Comparison of ENCODE assay signal across 30 cellular contexts in genomic region chr17:74277935-74278334, GRCh38. TPM values are rescaled to one million over a fixed set of nuclear protein-coding genes. Genes with fewer than 3 reads are reported as not detected.
DNase-seq lines count a peak whose midpoint lies in the region; ATAC-seq and TF ChIP-seq lines count a peak whose summit lies in the region.
"Had no signal": no experiment of that assay in that cellular context is flagged by ENCODE, and none has a peak within 500 bp of the region (broad histone marks: within the 10 kb centered on the region; RNA-seq: fewer than 3 reads in every experiment).

No MANE protein-coding gene starts in this region.

- CTCF ChIA-PET in CD4-positive, alpha-beta memory T cell (lab: Charles Lee; ENCODE audit: partially characterized antibody): interaction anchor here (12.2 kb wide), 1 partner anchor 19 kb away, joined by 205 read pairs; no protein-coding TSS in a partner anchor

- H3K4me3 Mint-ChIP-seq in activated T-cell treated with anti-CD3 and anti-CD28 coated beads, Interleukin-2, amount 50 U/mL, for 24 hours: no peak overlapping the region
- no peak overlapping the region for H3K4me3 Mint-ChIP-seq in activated T-cell treated with anti-CD3 and anti-CD28 coated beads, Interleukin-2, amount 50 U/mL, for 4 hours
- no peak overlapping the region for H3K4me3 Mint-ChIP-seq in CD4-positive, alpha-beta memory T cell
- H3K4me3 Mint-ChIP-seq in activated T-helper 17 cell treated with anti-CD3 and anti-CD28 coated beads, Interleukin-2, amount 50 U/mL, for 72 hours: no peak overlapping the region
- H3K4me3 Mint-ChIP-seq in endodermal cell (no peak overlapping the region), nephron progenitor cell (no peak overlapping the region)
- H3K4me3 Mint-ChIP-seq: HFFc6 had no signal

- no peaks in the 10 kb centered on the region for H3K9me3 ChIP-seq in CD4-positive, alpha-beta memory T cell (ENCODE audit: control insufficient read depth in 1 of 2, low read length in 2 of 2)
- no peaks in the 10 kb centered on the region for H3K9me3 ChIP-seq in endodermal cell (ENCODE audit: control insufficient read depth, low read length)
- H3K9me3 ChIP-seq in mucosa of descending colon: no peaks in the 10 kb centered on the region
- H3K9me3 ChIP-seq: Caco-2, HAP-1 had no signal

- no peaks in the 10 kb centered on the region for H3K27me3 ChIP-seq in CD4-positive, alpha-beta memory T cell (ENCODE audit: insufficient read depth, low read length)
- peaks cover 20% of the 10 kb centered on the region for H3K27me3 ChIP-seq in endodermal cell (ENCODE audit: control insufficient read depth, insufficient read depth, low read length, poor library complexity, severe bottlenecking)

- H3K36me3 Mint-ChIP-seq in activated T-cell treated with anti-CD3 and anti-CD28 coated beads, Interleukin-2, amount 50 U/mL, for 24 hours (ENCODE audit: low read depth): no peaks in the 10 kb centered on the region
- H3K36me3 Mint-ChIP-seq in activated T-cell treated with anti-CD3 and anti-CD28 coated beads, Interleukin-2, amount 50 U/mL, for 4 hours (ENCODE audit: insufficient read depth): no peaks in the 10 kb centered on the region
- H3K36me3 Mint-ChIP-seq in CD4-positive, alpha-beta memory T cell: no peaks in the 10 kb centered on the region
- no peaks in the 10 kb centered on the region for H3K36me3 Mint-ChIP-seq in activated T-helper 17 cell treated with anti-CD3 and anti-CD28 coated beads, Interleukin-2, amount 50 U/mL, for 72 hours (ENCODE audit: low read depth)
- no peaks in the 10 kb centered on the region for H3K36me3 Mint-ChIP-seq in endodermal cell (ENCODE audit: low read depth)
- no peaks in the 10 kb centered on the region for H3K36me3 Mint-ChIP-seq in nephron progenitor cell (ENCODE audit: low read depth)

- H3K9ac ChIP-seq in endodermal cell (ENCODE audit: extremely low read depth, low read length, poor library complexity, severe bottlenecking): no peak overlapping the region

- H3K4me3 ChIP-seq in CD4-positive, alpha-beta memory T cell (ENCODE audit: low read length in 2 of 2): no peak overlapping the region
- H3K4me3 ChIP-seq in endodermal cell (ENCODE audit: low read length) (no peak overlapping the region), mucosa of descending colon (no peak overlapping the region), foreskin fibroblast (ENCODE audit: low read depth in 1 of 2, low read length in 2 of 2) (no peak overlapping the region)
- H3K4me3 ChIP-seq: HAP-1, PC-9, SJSA1 had no signal

- H3K36me3 ChIP-seq in CD4-positive, alpha-beta memory T cell (ENCODE audit: insufficient read depth, low read length): no peaks in the 10 kb centered on the region
- H3K36me3 ChIP-seq in endodermal cell (ENCODE audit: control insufficient read depth, insufficient read depth, low read length): no peaks in the 10 kb centered on the region
- no peaks in the 10 kb centered on the region for H3K36me3 ChIP-seq in mucosa of descending colon (ENCODE audit: low read depth)
- H3K36me3 ChIP-seq: HAP-1, SJSA1 had no signal

- H3K4me1 ChIP-seq in CD4-positive, alpha-beta memory T cell (ENCODE audit: insufficient read depth, low read length): peaks cover 84% of the 10 kb centered on the region
- H3K4me1 ChIP-seq in endodermal cell (ENCODE audit: control insufficient read depth, insufficient read depth, low read length): no peaks in the 10 kb centered on the region
- peaks cover 4% of the 10 kb centered on the region for H3K4me1 ChIP-seq in mucosa of descending colon (ENCODE audit: low read depth)
- H3K4me1 ChIP-seq: Caco-2, HAP-1, SJSA1 had no signal

- peak overlapping the region; percentile 40 for H3K27ac Mint-ChIP-seq in activated T-cell treated with anti-CD3 and anti-CD28 coated beads, Interleukin-2, amount 50 U/mL, for 24 hours
- peak overlapping the region; percentile 74 to 89 (median 79) for H3K27ac Mint-ChIP-seq in CD4-positive, alpha-beta memory T cell
- peak overlapping the region; percentile 63 for H3K27ac Mint-ChIP-seq in activated T-helper 17 cell treated with anti-CD3 and anti-CD28 coated beads, Interleukin-2, amount 50 U/mL, for 72 hours
- H3K27ac Mint-ChIP-seq in endodermal cell (no peak overlapping the region), nephron progenitor cell (no peak overlapping the region)
- H3K27ac Mint-ChIP-seq: HFFc6 had no signal

- POLR2A ChIA-PET in CD4-positive, alpha-beta memory T cell (lab: Charles Lee; ENCODE audit: partially characterized antibody): no interaction called here

- no peaks in the 10 kb centered on the region for H3K9me3 Mint-ChIP-seq in activated T-cell treated with anti-CD3 and anti-CD28 coated beads, Interleukin-2, amount 50 U/mL, for 24 hours
- no peaks in the 10 kb centered on the region for H3K9me3 Mint-ChIP-seq in activated T-cell treated with anti-CD3 and anti-CD28 coated beads, Interleukin-2, amount 50 U/mL, for 4 hours
- no peaks in the 10 kb centered on the region for H3K9me3 Mint-ChIP-seq in CD4-positive, alpha-beta memory T cell
- H3K9me3 Mint-ChIP-seq in activated T-helper 17 cell treated with anti-CD3 and anti-CD28 coated beads, Interleukin-2, amount 50 U/mL, for 72 hours: no peaks in the 10 kb centered on the region
- no peaks in the 10 kb centered on the region for H3K9me3 Mint-ChIP-seq in endodermal cell
- no peaks in the 10 kb centered on the region for H3K9me3 Mint-ChIP-seq in nephron progenitor cell

- no peak for ATAC-seq in activated T-cell treated with anti-CD3 and anti-CD28 coated beads, Interleukin-2, amount 50 U/mL, for 4 hours
- no peak for ATAC-seq in activated T-helper 17 cell treated with anti-CD3 and anti-CD28 coated beads, Interleukin-2, amount 50 U/mL, for 72 hours (replicated peaks)
- ATAC-seq in mucosa of descending colon: no peak
- ATAC-seq: Right ventricle myocardium inferior had no signal

- H3K27ac ChIP-seq in CD4-positive, alpha-beta memory T cell (ENCODE audit: low read depth, low read length): no peak overlapping the region
- peak overlapping the region; percentile 79 for H3K27ac ChIP-seq in endodermal cell (ENCODE audit: low read depth, low read length)
- H3K27ac ChIP-seq: PC-9, SJSA1 had no signal

- peaks cover 56% of the 10 kb centered on the region for H3K4me1 Mint-ChIP-seq in activated T-cell treated with anti-CD3 and anti-CD28 coated beads, Interleukin-2, amount 50 U/mL, for 24 hours (ENCODE audit: low read depth)
- peaks cover 60% of the 10 kb centered on the region for H3K4me1 Mint-ChIP-seq in activated T-cell treated with anti-CD3 and anti-CD28 coated beads, Interleukin-2, amount 50 U/mL, for 4 hours (ENCODE audit: low read depth)
- H3K4me1 Mint-ChIP-seq in CD4-positive, alpha-beta memory T cell: peaks cover 42 to 76% (median 60%) of the 10 kb centered on the region in 4 donors
- H3K4me1 Mint-ChIP-seq in activated T-helper 17 cell treated with anti-CD3 and anti-CD28 coated beads, Interleukin-2, amount 50 U/mL, for 72 hours: peaks cover 20% of the 10 kb centered on the region
- H3K4me1 Mint-ChIP-seq in endodermal cell (peaks cover 7% of the 10 kb centered on the region), nephron progenitor cell (peaks cover 46% of the 10 kb centered on the region)

- DNase-seq in activated T-cell treated with anti-CD3 and anti-CD28 coated beads, Interleukin-2, amount 50 U/mL, for 24 hours: no peak
- no peak for DNase-seq in activated T-cell treated with anti-CD3 and anti-CD28 coated beads, Interleukin-2, amount 50 U/mL, for 4 hours
- no peak for DNase-seq in CD4-positive, alpha-beta memory T cell
- DNase-seq in endodermal cell (no peak), nephron progenitor cell (no peak), mucosa of descending colon (no peak), foreskin fibroblast (no peak)
- DNase-seq: Caco-2; DMS79; EL; GDM1; GOT3; HFFc6; KBM-7; NCI-H2029 treated with DMSO at 0.1 percent for 48 hours; NCI-H446 treated with DMSO at 0.1 percent for 48 hours; NCI-H526; NCI-H82; NK-92 treated with Interleukin-12 subunit alpha and Interleukin-12 subunit beta, amount 100 ng/mL, for 24 hours; PC-9 had no signal

- H3K27me3 Mint-ChIP-seq in activated T-cell treated with anti-CD3 and anti-CD28 coated beads, Interleukin-2, amount 50 U/mL, for 24 hours: peaks cover 14% of the 10 kb centered on the region
- peaks cover 4% of the 10 kb centered on the region for H3K27me3 Mint-ChIP-seq in activated T-cell treated with anti-CD3 and anti-CD28 coated beads, Interleukin-2, amount 50 U/mL, for 4 hours (ENCODE audit: low read depth)
- H3K27me3 Mint-ChIP-seq in CD4-positive, alpha-beta memory T cell: no peaks in the 10 kb centered on the region
- no peaks in the 10 kb centered on the region for H3K27me3 Mint-ChIP-seq in activated T-helper 17 cell treated with anti-CD3 and anti-CD28 coated beads, Interleukin-2, amount 50 U/mL, for 72 hours
- peaks cover 29% of the 10 kb centered on the region for H3K27me3 Mint-ChIP-seq in endodermal cell (ENCODE audit: insufficient read depth)
- peaks cover 41% of the 10 kb centered on the region for H3K27me3 Mint-ChIP-seq in nephron progenitor cell (ENCODE audit: low read depth, poor library complexity)

- 72 to 86% methylated on average over 1 of the region's 1 CpG for WGBS in endodermal cell (ENCODE audit: insufficient coverage in 1 of 2, insufficient read length in 1 of 2), 2 experiments

- intact Hi-C loops in CD4-positive, alpha-beta memory T cell (cut with micrococcal nuclease): no loop called here
- intact Hi-C loops in mucosa of descending colon (cut with DNase I, micrococcal nuclease): no loop called here

- TF ChIP-seq CTCF in endodermal cell (conservative IDR thresholded peaks at IDR 0.05): no peak
- TF ChIP-seq CTCF in nephron progenitor cell (IDR thresholded peaks at IDR 0.05): no peak
- TF ChIP-seq CTCF in mucosa of descending colon (IDR thresholded peaks at IDR 0.05): no peak
- TF ChIP-seq CTCF in foreskin fibroblast (IDR thresholded peaks at IDR 0.05; ENCODE audit: low read depth, low read length): no peak

RNA-seq across cellular contexts. Expression of gene DNAI2, which starts 3.9 kb away (rescaled TPM):
- total RNA-seq in activated T-cell treated with anti-CD3 and anti-CD28 coated beads, Interleukin-2, amount 50 U/mL, for 4 hours: not detected
- 1 to 10 TPM; 6.0 to 8.4 TPM for total RNA-seq in CD4-positive, alpha-beta memory T cell
- under 1 TPM in 1 of 2 donors, not detected in 1; 0.28 TPM for polyA plus RNA-seq in CD4-positive, alpha-beta memory T cell
- 1 to 10 TPM in 1 of 2 donors, under 1 TPM in 1; 0.19 to 1.6 TPM for total RNA-seq in activated T-helper 17 cell treated with anti-CD3 and anti-CD28 coated beads, Interleukin-2, amount 50 U/mL, for 72 hours
- total RNA-seq in endodermal cell: not detected
- polyA plus RNA-seq in endodermal cell (2013, experiment 1 of 2): 0.89 TPM
- polyA plus RNA-seq in endodermal cell (2013, experiment 2 of 2): 0.50 TPM
- not detected for total RNA-seq in mucosa of descending colon
- total RNA-seq: A172, Caco-2, HFFc6, HT1080, LHCN-M2, MCF 10A, PC-9, Right ventricle myocardium inferior, RPMI7951, SJSA1 had no signal
- polyA plus RNA-seq: BJ had no signal

RNA-seq across cellular contexts. Expression of gene KIF19, which starts 48.1 kb away (rescaled TPM):
- total RNA-seq in activated T-cell treated with anti-CD3 and anti-CD28 coated beads, Interleukin-2, amount 50 U/mL, for 4 hours: not detected
- total RNA-seq in CD4-positive, alpha-beta memory T cell: 1 to 10 TPM; 1.5 to 1.7 TPM
- 1 to 10 TPM; 1.5 to 2.3 TPM for polyA plus RNA-seq in CD4-positive, alpha-beta memory T cell
- total RNA-seq in activated T-helper 17 cell treated with anti-CD3 and anti-CD28 coated beads, Interleukin-2, amount 50 U/mL, for 72 hours: under 1 TPM; 0.11 to 0.53 TPM
- total RNA-seq in endodermal cell (1 to 10 TPM in 1 of 2 donors, under 1 TPM in 1; 0.27 to 2.4 TPM), mucosa of descending colon (1 to 10 TPM in 2 of 3 donors, under 1 TPM in 1; 0.73 to 7.4 (median 2.4) TPM)
- 3.7 TPM for polyA plus RNA-seq in endodermal cell (2013, experiment 1 of 2)
- 3.4 TPM for polyA plus RNA-seq in endodermal cell (2013, experiment 2 of 2)
- total RNA-seq: A172, Caco-2, HFFc6, HT1080, LHCN-M2, MCF 10A, PC-9, RPMI7951, SJSA1 had no signal
- polyA plus RNA-seq: BJ had no signal

Comparison
In these comparisons a context has a peak if more than half of its experiments do, and no peak if none do; other contexts are left out.
1. H3K27ac Mint-ChIP-seq: peak in activated T-cell treated with anti-CD3 and anti-CD28 coated beads, Interleukin-2, amount 50 U/mL, for 24 hours (single experiment), CD4-positive, alpha-beta memory T cell (7 of 7) and activated T-helper 17 cell treated with anti-CD3 and anti-CD28 coated beads, Interleukin-2, amount 50 U/mL, for 72 hours (single experiment); none in endodermal cell (single experiment) and nephron progenitor cell (single experiment).